In genomic region chr6:144215932-144216667, GRCh38 we compare ENCODE assay signal across 8 cellular contexts.
DNase-seq lines count a peak whose midpoint lies in the region; ATAC-seq lines count a peak whose summit lies in the region.

No MANE protein-coding gene starts in this region.

- H3K27ac ChIP-seq in mesendoderm (ENCODE audit: low read depth, low read length), result peak overlapping the region; percentile 39

- peak overlapping the region; percentile 57 for H2BK5ac ChIP-seq in mesendoderm (ENCODE audit: low read length)

- peak; percentile 84 for ATAC-seq in GM21390 (IDR thresholded peaks at IDR 0.05; ENCODE audit: unreplicated experiment)

- H4K5ac ChIP-seq in mesendoderm (ENCODE audit: low read length), result no peak overlapping the region

- no CpG with 5 or more reads among the region's 61 CpGs for WGBS in mesendoderm (ENCODE audit: extremely low coverage, insufficient coverage, low lambda C conversion rate)

- H3K18ac ChIP-seq in mesendoderm (ENCODE audit: low read length), result peak overlapping the region; percentile 96

- no peak overlapping the region for H2AK5ac ChIP-seq in mesendoderm (ENCODE audit: low read length)

- no peaks in the 10 kb centered on the region for H3K9me3 ChIP-seq in endocrine pancreas (ENCODE audit: control insufficient read depth, low read length)

- DNase-seq in D341Med (ENCODE audit: low spot score) (peak; percentile 92), HUDEP-2 (lab: John Stamatoyannopoulos, UW; ENCODE audit: unreplicated experiment in 76 of 76) (peak; percentile 58 to 99 (median 96)), NOMO-1 treated with DMSO at 0.1 percent for 48 hours (lab: John Stamatoyannopoulos, UW; ENCODE audit: unreplicated experiment) (peak; percentile 94), mesendoderm (peak; percentile 98)
- peak; percentile 73 for DNase-seq in activated CD8-positive, alpha-beta memory T cell treated with anti-CD3 and anti-CD28 coated beads, Interleukin-2, amount 50 U/mL, for 1 hour (ENCODE audit: extremely low read depth)
- peak; percentile 83 for DNase-seq in stimulated activated CD8-positive, alpha-beta memory T cell treated with anti-CD3 and anti-CD28 coated beads, Interleukin-12 subunit alpha, Interleukin-12 subunit beta, amount 100 ng/mL, for 4 hours (ENCODE audit: low read depth)

- H3K36me3 ChIP-seq in endocrine pancreas (ENCODE audit: control insufficient read depth, insufficient read depth, low read length) (no peaks in the 10 kb centered on the region), mesendoderm (ENCODE audit: control insufficient read depth, insufficient read depth, low read length) (no peaks in the 10 kb centered on the region)

- H3K79me1 ChIP-seq in mesendoderm (ENCODE audit: low read length), result no peaks in the 10 kb centered on the region

- no peak overlapping the region for H2BK15ac ChIP-seq in mesendoderm (replicated peaks; ENCODE audit: low read depth)

- H3K79me2 ChIP-seq in mesendoderm (ENCODE audit: control insufficient read depth, insufficient read depth, low read length), result no peaks in the 10 kb centered on the region

- H2BK120ac ChIP-seq in mesendoderm (ENCODE audit: low read depth, low read length), result no peak overlapping the region

- H3K4me2 ChIP-seq in mesendoderm (ENCODE audit: low read length), result peak overlapping the region; percentile 86

- H3K4me1 ChIP-seq in endocrine pancreas (ENCODE audit: control insufficient read depth, insufficient read depth, low read length), result no peaks in the 10 kb centered on the region
- no peaks in the 10 kb centered on the region for H3K4me1 ChIP-seq in mesendoderm (ENCODE audit: control insufficient read depth, low read depth, low read length)

- no peak overlapping the region for H3K23ac ChIP-seq in mesendoderm (ENCODE audit: low read length)

- H3K56ac ChIP-seq in mesendoderm (ENCODE audit: low read length), result peak overlapping the region; percentile 94

- H3K4ac ChIP-seq in mesendoderm (ENCODE audit: low read depth, low read length), result no peak overlapping the region

- H3K27me3 ChIP-seq in endocrine pancreas (ENCODE audit: control insufficient read depth, insufficient read depth, low read length) (no peaks in the 10 kb centered on the region), mesendoderm (ENCODE audit: insufficient read depth, low read length, poor library complexity) (no peaks in the 10 kb centered on the region)

- H3K4me3 ChIP-seq in endocrine pancreas (ENCODE audit: control insufficient read depth, insufficient read depth, low read length) (peak overlapping the region; percentile 66), mesendoderm (ENCODE audit: low read length) (peak overlapping the region; percentile 84)

- peak overlapping the region; percentile 34 for H3K9ac ChIP-seq in endocrine pancreas (ENCODE audit: control insufficient read depth, insufficient read depth, low read length)
- peak overlapping the region; percentile 83 for H3K9ac ChIP-seq in mesendoderm (ENCODE audit: low read length)

- no peak overlapping the region for H4K8ac ChIP-seq in mesendoderm (ENCODE audit: low read depth, low read length)

Comparison
In these comparisons a context has a peak if more than half of its experiments do, and no peak if none do; other contexts are left out.
1. Peak in every context shown above with its lines: DNase-seq, ATAC-seq, H3K4me3 ChIP-seq and H3K27ac ChIP-seq.